Comparison of ENCODE assay signal across 1 cellular context in the genomic region with DNA sequence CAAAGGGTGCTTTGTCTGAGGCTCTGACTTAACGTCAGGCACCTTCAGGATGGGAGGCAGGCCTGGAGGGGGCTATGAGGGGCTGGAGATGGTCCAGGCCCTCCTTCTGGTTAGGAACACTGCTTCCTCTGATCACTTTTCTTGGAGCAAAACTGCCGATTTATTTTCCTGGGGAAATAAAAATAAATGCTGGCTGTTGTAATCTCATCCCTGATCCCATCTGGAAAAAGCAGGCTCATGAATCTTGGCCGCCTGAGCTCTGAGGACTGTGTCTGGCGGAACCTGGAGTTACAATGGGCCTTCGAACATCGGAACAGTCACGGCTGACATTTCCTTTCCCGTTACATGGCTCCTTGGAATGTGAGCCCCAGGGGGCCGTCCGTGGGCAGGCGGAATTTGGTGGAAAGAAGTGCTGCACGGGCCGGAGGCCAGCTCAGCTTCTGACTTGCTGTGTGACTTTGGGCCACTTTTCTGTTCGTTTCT.
TF ChIP-seq lines count a peak whose summit lies in the region.

No MANE protein-coding gene starts in this region.

TF ChIP-seq in IMR-90, 13 proteins besides CTCF, POLR2A, EP300 and RAD21 (continued from another document):
- TF ChIP-seq, protein P1, sequence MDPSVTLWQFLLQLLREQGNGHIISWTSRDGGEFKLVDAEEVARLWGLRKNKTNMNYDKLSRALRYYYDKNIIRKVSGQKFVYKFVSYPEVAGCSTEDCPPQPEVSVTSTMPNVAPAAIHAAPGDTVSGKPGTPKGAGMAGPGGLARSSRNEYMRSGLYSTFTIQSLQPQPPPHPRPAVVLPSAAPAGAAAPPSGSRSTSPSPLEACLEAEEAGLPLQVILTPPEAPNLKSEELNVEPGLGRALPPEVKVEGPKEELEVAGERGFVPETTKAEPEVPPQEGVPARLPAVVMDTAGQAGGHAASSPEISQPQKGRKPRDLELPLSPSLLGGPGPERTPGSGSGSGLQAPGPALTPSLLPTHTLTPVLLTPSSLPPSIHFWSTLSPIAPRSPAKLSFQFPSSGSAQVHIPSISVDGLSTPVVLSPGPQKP (IDR thresholded peaks at IDR 0.05; ENCODE audit: borderline replicate concordance, low read depth, low read length) = no peak
- TF ChIP-seq BHLHE40 (IDR thresholded peaks at IDR 0.05; ENCODE audit: low read depth, low read length) (peak; percentile 98), FOS (IDR thresholded peaks at IDR 0.05; ENCODE audit: low read depth, low read length) (peak; percentile 44), SMC3 (IDR thresholded peaks at IDR 0.05; ENCODE audit: low read depth, low read length) (peak; percentile 7; the same call in 1 of the 2 replicates), MXI1 (IDR thresholded peaks at IDR 0.05; ENCODE audit: borderline replicate concordance, low read depth, low read length) (no peak), CEBPB (IDR thresholded peaks at IDR 0.05; ENCODE audit: low read depth, low read length) (0 out of 2 replicates have a peak, but pooled peaks have one; percentile 7), RFX5 (IDR thresholded peaks at IDR 0.05; ENCODE audit: low read depth, low read length) (no peak), NFE2L2 (IDR thresholded peaks at IDR 0.05; ENCODE audit: low read depth, low read length) (no peak)
- TF ChIP-seq, protein P2, sequence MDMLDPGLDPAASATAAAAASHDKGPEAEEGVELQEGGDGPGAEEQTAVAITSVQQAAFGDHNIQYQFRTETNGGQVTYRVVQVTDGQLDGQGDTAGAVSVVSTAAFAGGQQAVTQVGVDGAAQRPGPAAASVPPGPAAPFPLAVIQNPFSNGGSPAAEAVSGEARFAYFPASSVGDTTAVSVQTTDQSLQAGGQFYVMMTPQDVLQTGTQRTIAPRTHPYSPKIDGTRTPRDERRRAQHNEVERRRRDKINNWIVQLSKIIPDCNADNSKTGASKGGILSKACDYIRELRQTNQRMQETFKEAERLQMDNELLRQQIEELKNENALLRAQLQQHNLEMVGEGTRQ (IDR thresholded peaks at IDR 0.05; ENCODE audit: low read depth, low read length) = no peak
TF ChIP-seq in IMR-90: peak in this region for 6.
